In the genomic region with DNA sequence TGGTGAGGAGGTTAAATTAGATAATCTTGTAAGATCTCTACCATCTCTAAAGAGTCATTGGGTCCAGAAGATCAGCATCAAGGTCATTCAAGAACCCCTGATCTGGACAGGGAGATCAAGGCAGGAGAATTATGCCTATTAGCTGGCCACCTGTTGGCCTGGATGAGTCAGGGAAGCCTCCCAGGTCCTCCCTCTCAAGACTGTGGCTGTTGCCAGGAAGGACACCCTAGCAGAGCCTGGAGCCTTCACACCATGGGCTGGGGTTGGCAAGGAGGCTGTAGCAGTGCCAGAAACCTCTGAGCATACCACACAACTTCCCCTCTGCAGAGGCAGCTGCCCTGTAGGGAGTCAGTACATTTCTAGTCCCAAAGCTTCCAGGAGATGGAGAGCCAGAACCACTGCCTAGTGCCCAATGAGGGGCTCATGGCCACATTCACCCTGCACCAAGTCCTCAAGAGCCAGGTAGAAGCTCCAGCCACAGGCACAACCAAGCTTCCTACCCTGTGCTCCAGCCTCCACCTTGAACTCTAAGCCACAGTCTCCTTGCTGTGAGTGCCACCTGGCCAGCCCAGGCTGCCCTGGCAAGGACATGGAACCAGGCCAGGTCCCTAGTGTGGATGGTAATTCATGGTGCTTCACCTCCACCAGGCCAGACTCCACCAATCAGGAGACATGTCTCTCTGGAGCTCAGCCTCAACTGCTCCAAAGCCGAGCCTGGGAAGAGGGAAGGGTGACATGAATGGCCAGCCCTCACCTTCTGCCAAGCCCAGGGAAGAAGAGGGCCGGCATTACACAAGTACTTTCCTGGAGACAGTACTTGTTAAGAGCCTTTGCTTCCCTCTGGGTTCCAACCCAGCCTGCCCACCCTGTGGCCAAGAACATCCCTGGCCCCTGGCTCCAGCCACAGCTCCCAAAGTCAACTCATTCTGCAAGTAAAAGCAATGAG, we compare ENCODE assay signal across 22 cellular contexts.
"Had no signal": no experiment of that assay in that cellular context is flagged by ENCODE, and none has a peak within 500 bp of the region (broad histone marks: within the 10 kb centered on the region; RNA-seq: fewer than 3 reads in every experiment).

No MANE protein-coding gene starts in this region.

- H3K4me3 Mint-ChIP-seq: activated naive CD8-positive, alpha-beta T cell treated with anti-CD3 and anti-CD28 coated beads for 36 hours; activated T-cell treated with anti-CD3 and anti-CD28 coated beads, Interleukin-2, amount 50 U/mL, for 4 hours; dendritic cell treated with granulocyte-macrophage colony-stimulating factor and Interleukin-4, amounts not matched to agents 40 ng/mL and 50 ng/mL, for 4 days; immature natural killer cell; natural killer cell; stimulated activated naive CD8-positive, alpha-beta T cell treated with anti-CD3 and anti-CD28 coated beads, Interleukin-15, Interleukin-2, amounts not matched to agents 100 ng/mL and 50 ng/mL, for 24 hours; T-cell; T-helper 2 cell treated with Interferon-gamma antibody and Interleukin-4, amounts not matched to agents 5 μg/mL and 100 μg/mL, for 36 hours; WTC11 had no signal

- DNase-seq: activated naive CD4-positive, alpha-beta T cell treated with Interleukin-2 at 50 U/mL for 16 hours; activated naive CD8-positive, alpha-beta T cell treated with anti-CD3 and anti-CD28 coated beads for 36 hours; activated T-cell treated with anti-CD3 and anti-CD28 coated beads, Interleukin-2, amount 50 U/mL, for 4 hours; amniotic stem cell; cerebellar nuclear complex; effector CD8-positive, alpha-beta T cell; erythroblast; foreskin keratinocyte; glutamatergic neuron; immature natural killer cell; kidney glomerular epithelial cell; left ventricle myocardium superior; mammary epithelial cell; midbrain; natural killer cell; ovary; stimulated activated CD4-positive, alpha-beta T cell treated with anti-CD3 and anti-CD28 coated beads, Interleukin-4, amount 100 ng/mL, for 24 hours; T-cell had no signal

- H3K36me3 Mint-ChIP-seq: activated naive CD8-positive, alpha-beta T cell treated with anti-CD3 and anti-CD28 coated beads for 36 hours; immature natural killer cell; natural killer cell; T-cell; WTC11 had no signal

- ATAC-seq: activated T-cell treated with anti-CD3 and anti-CD28 coated beads, Interleukin-2, amount 50 U/mL, for 4 hours; foreskin keratinocyte; left ventricle myocardium superior; natural killer cell; WTC11 had no signal

- H3K9me3 Mint-ChIP-seq: activated naive CD8-positive, alpha-beta T cell treated with anti-CD3 and anti-CD28 coated beads for 36 hours; activated T-cell treated with anti-CD3 and anti-CD28 coated beads, Interleukin-2, amount 50 U/mL, for 4 hours; dendritic cell treated with granulocyte-macrophage colony-stimulating factor and Interleukin-4, amounts not matched to agents 40 ng/mL and 50 ng/mL, for 4 days; immature natural killer cell; natural killer cell; stimulated activated naive CD8-positive, alpha-beta T cell treated with anti-CD3 and anti-CD28 coated beads, Interleukin-15, Interleukin-2, amounts not matched to agents 100 ng/mL and 50 ng/mL, for 24 hours; T-cell; T-helper 2 cell treated with Interferon-gamma antibody and Interleukin-4, amounts not matched to agents 5 μg/mL and 100 μg/mL, for 36 hours had no signal

- H3K4me1 Mint-ChIP-seq: activated naive CD8-positive, alpha-beta T cell treated with anti-CD3 and anti-CD28 coated beads for 36 hours; immature natural killer cell; natural killer cell had no signal

- H3K27me3 Mint-ChIP-seq: stimulated activated naive CD8-positive, alpha-beta T cell treated with anti-CD3 and anti-CD28 coated beads, Interleukin-15, Interleukin-2, amounts not matched to agents 100 ng/mL and 50 ng/mL, for 24 hours had no signal

- H3K27ac Mint-ChIP-seq: activated naive CD8-positive, alpha-beta T cell treated with anti-CD3 and anti-CD28 coated beads for 36 hours; dendritic cell treated with granulocyte-macrophage colony-stimulating factor and Interleukin-4, amounts not matched to agents 40 ng/mL and 50 ng/mL, for 4 days; immature natural killer cell; natural killer cell; stimulated activated naive CD8-positive, alpha-beta T cell treated with anti-CD3 and anti-CD28 coated beads, Interleukin-15, Interleukin-2, amounts not matched to agents 100 ng/mL and 50 ng/mL, for 24 hours; T-cell; T-helper 2 cell treated with Interferon-gamma antibody and Interleukin-4, amounts not matched to agents 5 μg/mL and 100 μg/mL, for 36 hours; WTC11 had no signal
